9 cellular contexts compared by ENCODE assay signal in genomic region chr19:56595548-56595899, GRCh38. TPM values are rescaled to one million over a fixed set of nuclear protein-coding genes. Genes with fewer than 3 reads are reported as not detected.
DNase-seq lines count a peak whose midpoint lies in the region; ATAC-seq lines count a peak whose summit lies in the region.
"Had no signal": no experiment of that assay in that cellular context is flagged by ENCODE, and none has a peak within 500 bp of the region (broad histone marks: within the 10 kb centered on the region; RNA-seq: fewer than 3 reads in every experiment).

No MANE protein-coding gene starts in this region.

- DNase-seq in activated CD4-positive, alpha-beta T cell treated with anti-CD3 and anti-CD28 coated beads for 36 hours: no peak
- DNase-seq in activated CD4-positive, alpha-beta T cell treated with anti-CD3 and anti-CD28 coated beads, Interleukin-2, amount 50 U/mL, for 1 hour: no peak
- DNase-seq in RKO (ENCODE audit: low spot score) (peak; percentile 19), fibroblast of peridontal ligament (ENCODE audit: extremely low read depth) (peak; percentile 25), NCI-H2081 (lab: John Stamatoyannopoulos, UW) (no peak), NCI-H2171 (lab: John Stamatoyannopoulos, UW) (no peak)

- H3K27me3 ChIP-seq in rectal smooth muscle tissue (ENCODE audit: control insufficient read depth, insufficient read depth, low read length): no peaks in the 10 kb centered on the region

- intact Hi-C loops in activated CD4-positive, alpha-beta T cell treated with anti-CD3 and anti-CD28 coated beads for 36 hours (cut with DNase I, micrococcal nuclease): loop anchor here (1.0 to 10.0 kb wide), 11 partner anchors 28 to 1407 kb away; partner anchors contain the start of genes ZFP28 (in 2 of the 2), ZNF470 (in 2 of the 2), ZNF582 (in 2 of the 2) and ZNF471 (in 1 of the 2)

- H3K36me3 Mint-ChIP-seq in activated CD4-positive, alpha-beta T cell treated with anti-CD3 and anti-CD28 coated beads for 36 hours (ENCODE audit: low read depth): peaks cover 37% of the 10 kb centered on the region

- H3K9ac ChIP-seq in rectal smooth muscle tissue (ENCODE audit: low read length): peak overlapping the region; percentile 95

- no peaks in the 10 kb centered on the region for H3K27me3 Mint-ChIP-seq in activated CD4-positive, alpha-beta T cell treated with anti-CD3 and anti-CD28 coated beads for 36 hours

- peak overlapping the region; percentile 93 for H3K4me3 ChIP-seq in rectal smooth muscle tissue (ENCODE audit: low read length)

- H3K4me1 ChIP-seq in rectal smooth muscle tissue (ENCODE audit: control insufficient read depth, insufficient read depth, low read length): peaks cover 8% of the 10 kb centered on the region

- H3K4me3 Mint-ChIP-seq in activated CD4-positive, alpha-beta T cell treated with anti-CD3 and anti-CD28 coated beads for 36 hours: peak overlapping the region; percentile 87

- peak; percentile 40 for ATAC-seq in activated CD4-positive, alpha-beta T cell treated with anti-CD3 and anti-CD28 coated beads for 36 hours
- ATAC-seq in GM19455 (IDR thresholded peaks at IDR 0.05; ENCODE audit: unreplicated experiment): no peak

- CTCF ChIA-PET in activated CD4-positive, alpha-beta T cell treated with anti-CD3 and anti-CD28 coated beads for 36 hours (lab: Charles Lee): no interaction called here

- peaks cover 18% of the 10 kb centered on the region for H3K9me3 Mint-ChIP-seq in activated CD4-positive, alpha-beta T cell treated with anti-CD3 and anti-CD28 coated beads for 36 hours (ENCODE audit: low read depth)

- H3K27ac Mint-ChIP-seq in activated CD4-positive, alpha-beta T cell treated with anti-CD3 and anti-CD28 coated beads for 36 hours: peak overlapping the region; percentile 68

- POLR2A ChIA-PET in activated CD4-positive, alpha-beta T cell treated with anti-CD3 and anti-CD28 coated beads for 36 hours (lab: Charles Lee): interaction anchor here (0.6 to 0.9 kb wide), 3 partner anchors 11 to 278 kb away, joined by 3 to 5 read pairs (median 3); partner anchors contain the start of gene ZNF835

- H3K4me1 Mint-ChIP-seq in activated CD4-positive, alpha-beta T cell treated with anti-CD3 and anti-CD28 coated beads for 36 hours: peaks cover 19% of the 10 kb centered on the region

- peak overlapping the region; percentile 21 for H3K27ac ChIP-seq in rectal smooth muscle tissue (ENCODE audit: low read depth, low read length)

- peaks cover 2% of the 10 kb centered on the region for H3K36me3 ChIP-seq in rectal smooth muscle tissue (ENCODE audit: control insufficient read depth, insufficient read depth, low read length)

RNA-seq across cellular contexts. Expression of gene ZNF71, which starts 0.4 kb away (rescaled TPM):
- 1 to 10 TPM; 4.4 to 4.6 TPM for total RNA-seq in activated CD4-positive, alpha-beta T cell treated with anti-CD3 and anti-CD28 coated beads for 36 hours

RNA-seq across cellular contexts. Expression of gene ZNF470, which starts 28.3 kb away (rescaled TPM):
- 1 to 10 TPM; 5.0 to 5.6 TPM for total RNA-seq in activated CD4-positive, alpha-beta T cell treated with anti-CD3 and anti-CD28 coated beads for 36 hours

RNA-seq across cellular contexts. Expression of gene SMIM17, which starts 47.4 kb away (rescaled TPM):
- not detected for total RNA-seq in activated CD4-positive, alpha-beta T cell treated with anti-CD3 and anti-CD28 coated beads for 36 hours
- total RNA-seq: Daoy had no signal

RNA-seq across cellular contexts. Expression of gene ZFP28, which starts 56.8 kb away (rescaled TPM):
- 1 to 10 TPM; 3.1 to 4.4 TPM for total RNA-seq in activated CD4-positive, alpha-beta T cell treated with anti-CD3 and anti-CD28 coated beads for 36 hours

Comparison
In these comparisons a context has a peak if more than half of its experiments do, and no peak if none do; other contexts are left out.
1. DNase-seq: peak in RKO (single experiment) and fibroblast of peridontal ligament (single experiment); none in activated CD4-positive, alpha-beta T cell treated with anti-CD3 and anti-CD28 coated beads for 36 hours (single experiment), activated CD4-positive, alpha-beta T cell treated with anti-CD3 and anti-CD28 coated beads, Interleukin-2, amount 50 U/mL, for 1 hour (single experiment), NCI-H2081 (0 of 2) and NCI-H2171 (single experiment).